27 cellular contexts compared by ENCODE assay signal in the genomic region with DNA sequence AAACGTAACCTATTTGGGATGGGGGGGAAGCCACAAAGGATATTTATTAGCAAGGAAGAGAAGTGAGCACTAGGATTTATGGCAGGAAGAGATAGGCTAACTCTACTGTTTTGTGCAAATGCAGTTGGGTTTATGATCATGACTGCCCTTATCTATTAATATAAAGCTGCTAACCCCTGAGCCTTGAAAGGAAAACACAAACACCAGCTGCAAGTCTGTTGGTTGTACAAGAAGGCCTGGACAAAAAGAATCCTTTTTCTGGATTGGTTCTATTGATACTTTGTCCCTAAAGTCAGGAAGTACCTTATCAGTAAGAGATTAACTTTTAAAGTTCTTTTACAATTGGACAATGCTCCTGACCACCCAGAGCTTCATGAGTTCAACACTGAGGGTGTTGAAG.
A peak's percentile ranks its signal among the peaks of the same experiment; 100 is the strongest.
DNase-seq lines count a peak whose midpoint lies in the region; ATAC-seq and TF ChIP-seq lines count a peak whose summit lies in the region.
"Had no signal": no experiment of that assay in that cellular context is flagged by ENCODE, and none has a peak within 500 bp of the region (broad histone marks: within the 10 kb centered on the region; RNA-seq: fewer than 3 reads in every experiment).

No MANE protein-coding gene starts in this region.

- H3K27ac Mint-ChIP-seq in T-helper 17 cell (peak overlapping the region; percentile 89), immature natural killer cell (peak overlapping the region; percentile 83 to 95 (median 90))
- peak overlapping the region; percentile 45 for H3K27ac Mint-ChIP-seq in stimulated activated effector memory CD8-positive, alpha-beta T cell treated with anti-CD3 and anti-CD28 coated beads, Interleukin-12 subunit alpha, Interleukin-12 subunit beta, amount 100 ng/mL, for 72 hours
- H3K27ac Mint-ChIP-seq: endodermal cell had no signal

- no peaks in the 10 kb centered on the region for H3K27me3 ChIP-seq in SK-N-SH (ENCODE audit: insufficient read depth)
- H3K27me3 ChIP-seq: ascending aorta, esophagus squamous epithelium, left lung had no signal

- no peak overlapping the region for H3K9ac ChIP-seq in SK-N-SH

- no peak for TF ChIP-seq EP300 in SK-N-SH (IDR thresholded peaks at IDR 0.05; ENCODE audit: borderline replicate concordance in 1 of 2, low read depth in 1 of 2, low read length in 1 of 2)

- no peaks in the 10 kb centered on the region for H3K9me3 Mint-ChIP-seq in immature natural killer cell
- H3K9me3 Mint-ChIP-seq in stimulated activated effector memory CD8-positive, alpha-beta T cell treated with anti-CD3 and anti-CD28 coated beads, Interleukin-12 subunit alpha, Interleukin-12 subunit beta, amount 100 ng/mL, for 72 hours: no peaks in the 10 kb centered on the region
- H3K9me3 Mint-ChIP-seq: activated naive CD4-positive, alpha-beta T cell treated with anti-CD3 and anti-CD28 coated beads, Interleukin-2, amount 50 U/mL, for 72 hours; activated T-helper 2 cell treated with anti-CD3 and anti-CD28 coated beads, Interferon-gamma antibody, Interleukin-2, Interleukin-4, amounts not matched to agents 10 μg/mL and 5 μg/mL and 100 μg/mL, durations not matched to agents 14 hours and 24 hours and 36 hours; endodermal cell; naive thymus-derived CD8-positive, alpha-beta T cell had no signal

- no peaks in the 10 kb centered on the region for H3K27me3 Mint-ChIP-seq in T-helper 17 cell
- peaks cover 0 to 4% (median 2%) of the 10 kb centered on the region in 3 donors for H3K27me3 Mint-ChIP-seq in immature natural killer cell (ENCODE audit: low read depth in 3 of 3)
- H3K27me3 Mint-ChIP-seq: naive thymus-derived CD8-positive, alpha-beta T cell had no signal

- DNase-seq in ELF-1 (ENCODE audit: low read depth, low spot score) (peak; percentile 10), T-helper 17 cell (no peak), immature natural killer cell (no peak), SK-N-SH (no peak), left ventricle myocardium superior (no peak), ACHN (no peak)
- no peak for DNase-seq in stimulated activated effector memory CD8-positive, alpha-beta T cell treated with anti-CD3 and anti-CD28 coated beads, Interleukin-12 subunit alpha, Interleukin-12 subunit beta, amount 100 ng/mL, for 72 hours (ENCODE audit: low spot score in 2 of 2)
- DNase-seq: activated CD4-positive, alpha-beta T cell treated with anti-CD3 and anti-CD28 coated beads, Interleukin-2, amount 50 U/mL, for 4 hours; activated CD8-positive, alpha-beta memory T cell treated with anti-CD3 and anti-CD28 coated beads, Interleukin-2, amount 50 U/mL, for 4 hours; C1 segment of cervical spinal cord; endodermal cell; esophagus squamous epithelium; hippocampal formation; Karpas-422; left lung; naive thymus-derived CD8-positive, alpha-beta T cell; NCI-H1436 treated with DMSO at 0.1 percent for 48 hours; NCI-H446; NCI-H82; PC-3; Right ventricle myocardium superior; stimulated activated CD4-positive, alpha-beta T cell treated with anti-CD3 and anti-CD28 coated beads, Interleukin-1b, Interleukin-23, amount 100 ng/mL, for 48 hours; trophoblast cell had no signal

- no peak for TF ChIP-seq RAD21 in SK-N-SH (IDR thresholded peaks at IDR 0.05; ENCODE audit: low read length)

- peaks cover 0 to 9% of the 10 kb centered on the region in 2 experiments for H3K36me3 ChIP-seq in SK-N-SH (replicated peaks in 1 of 2; ENCODE audit: control insufficient read depth in 1 of 2, insufficient read depth in 2 of 2, low read length in 1 of 2)

- H3K9me2 ChIP-seq in SK-N-SH: no peaks in the 10 kb centered on the region

- H3K4me3 Mint-ChIP-seq in T-helper 17 cell (peak overlapping the region; percentile 39), immature natural killer cell (peak overlapping the region; percentile 73 to 84 (median 81))
- H3K4me3 Mint-ChIP-seq in stimulated activated effector memory CD8-positive, alpha-beta T cell treated with anti-CD3 and anti-CD28 coated beads, Interleukin-12 subunit alpha, Interleukin-12 subunit beta, amount 100 ng/mL, for 72 hours: no peak overlapping the region
- H3K4me3 Mint-ChIP-seq: endodermal cell had no signal

- H3F3A ChIP-seq in SK-N-SH (replicated peaks; ENCODE audit: insufficient read depth): no peaks in the 10 kb centered on the region

- POLR2A ChIA-PET in SK-N-SH (lab: Yijun Ruan, JAX): no interaction called here

- CTCF ChIA-PET in SK-N-SH (lab: Yijun Ruan, JAX): no interaction called here

- TF ChIP-seq CTCF in SK-N-SH (IDR thresholded peaks at IDR 0.05): no peak

- no peak overlapping the region for H3K4me3 ChIP-seq in SK-N-SH (ENCODE audit: low read depth in 2 of 2, low read length in 1 of 2)
- H3K4me3 ChIP-seq: ascending aorta, esophagus squamous epithelium, left lung, smooth muscle cell had no signal

- no peak overlapping the region for H3K4me2 ChIP-seq in SK-N-SH
- H3K4me2 ChIP-seq: smooth muscle cell had no signal

- in situ Hi-C loops in ACHN (cut with HindIII; ENCODE audit: low pct_ligation_motif_present, low pct_unique_long_range_greater_than_20kb, low sequenced_read_pairs): no loop called here

- H2AFZ ChIP-seq in SK-N-SH (ENCODE audit: low read depth): no peak overlapping the region

- no peaks in the 10 kb centered on the region for H3K4me1 ChIP-seq in SK-N-SH (ENCODE audit: control insufficient read depth in 1 of 2, insufficient read depth in 2 of 2, low read depth in 1 of 2, low read length in 1 of 2)
- H3K4me1 ChIP-seq: ascending aorta, esophagus squamous epithelium, left lung had no signal

- no peaks in the 10 kb centered on the region for H4K20me1 ChIP-seq in SK-N-SH (ENCODE audit: insufficient read depth)

- WGBS in SK-N-SH (ENCODE audit: low lambda C conversion rate): 100% methylated on average over 1 of the region's 1 CpG

- H3K36me3 Mint-ChIP-seq in T-helper 17 cell (ENCODE audit: low read depth) (peaks cover 6% of the 10 kb centered on the region), immature natural killer cell (peaks cover 0 to 26% (median 21%) of the 10 kb centered on the region in 3 donors)
- H3K36me3 Mint-ChIP-seq in stimulated activated effector memory CD8-positive, alpha-beta T cell treated with anti-CD3 and anti-CD28 coated beads, Interleukin-12 subunit alpha, Interleukin-12 subunit beta, amount 100 ng/mL, for 72 hours: peaks cover 40% of the 10 kb centered on the region

- no peak overlapping the region for H3K27ac ChIP-seq in SK-N-SH (ENCODE audit: low read depth in 2 of 2, low read length in 1 of 2)
- H3K27ac ChIP-seq: ascending aorta, esophagus squamous epithelium, left lung had no signal

- no peaks in the 10 kb centered on the region for H3K79me2 ChIP-seq in SK-N-SH (ENCODE audit: insufficient read depth)

- intact Hi-C loops in left ventricle myocardium superior (cut with micrococcal nuclease): no loop called here

- H3K9me3 ChIP-seq in T-helper 17 cell (ENCODE audit: control insufficient read depth, low read length, poor library complexity, severe bottlenecking) (no peaks in the 10 kb centered on the region), SK-N-SH (no peaks in the 10 kb centered on the region)
- H3K9me3 ChIP-seq: ascending aorta, esophagus squamous epithelium, left lung had no signal

- ATAC-seq in T-helper 17 cell: no peak
- ATAC-seq in stimulated activated effector memory CD8-positive, alpha-beta T cell treated with anti-CD3 and anti-CD28 coated beads, Interleukin-12 subunit alpha, Interleukin-12 subunit beta, amount 100 ng/mL, for 72 hours: no peak
- no peak for ATAC-seq in left ventricle myocardium superior
- ATAC-seq: activated naive CD4-positive, alpha-beta T cell treated with anti-CD3 and anti-CD28 coated beads, Interleukin-2, amount 50 U/mL, for 72 hours; left lung; naive thymus-derived CD8-positive, alpha-beta T cell; PC-3 had no signal

- peaks cover 45% of the 10 kb centered on the region for H3K4me1 Mint-ChIP-seq in T-helper 17 cell
- peaks cover 48 to 49% of the 10 kb centered on the region in 2 donors for H3K4me1 Mint-ChIP-seq in immature natural killer cell
- peaks cover 60% of the 10 kb centered on the region for H3K4me1 Mint-ChIP-seq in stimulated activated effector memory CD8-positive, alpha-beta T cell treated with anti-CD3 and anti-CD28 coated beads, Interleukin-12 subunit alpha, Interleukin-12 subunit beta, amount 100 ng/mL, for 72 hours

TF ChIP-seq in SK-N-SH, 30 proteins besides CTCF, POLR2A, EP300 and RAD21 (continues in another document):
- no peak for TF ChIP-seq TCF12 (IDR thresholded peaks at IDR 0.05)
- TF ChIP-seq SIN3A (IDR thresholded peaks at IDR 0.05; ENCODE audit: borderline replicate concordance, low read depth, low read length): no peak
- TF ChIP-seq TAF1 (IDR thresholded peaks at IDR 0.05; ENCODE audit: borderline replicate concordance, low read depth, low read length): no peak
- no peak for TF ChIP-seq ZBTB33 (IDR thresholded peaks at IDR 0.05; ENCODE audit: borderline replicate concordance, low read depth)
- no peak for TF ChIP-seq GABPA (IDR thresholded peaks at IDR 0.05; ENCODE audit: low read depth)
- TF ChIP-seq, protein P1, sequence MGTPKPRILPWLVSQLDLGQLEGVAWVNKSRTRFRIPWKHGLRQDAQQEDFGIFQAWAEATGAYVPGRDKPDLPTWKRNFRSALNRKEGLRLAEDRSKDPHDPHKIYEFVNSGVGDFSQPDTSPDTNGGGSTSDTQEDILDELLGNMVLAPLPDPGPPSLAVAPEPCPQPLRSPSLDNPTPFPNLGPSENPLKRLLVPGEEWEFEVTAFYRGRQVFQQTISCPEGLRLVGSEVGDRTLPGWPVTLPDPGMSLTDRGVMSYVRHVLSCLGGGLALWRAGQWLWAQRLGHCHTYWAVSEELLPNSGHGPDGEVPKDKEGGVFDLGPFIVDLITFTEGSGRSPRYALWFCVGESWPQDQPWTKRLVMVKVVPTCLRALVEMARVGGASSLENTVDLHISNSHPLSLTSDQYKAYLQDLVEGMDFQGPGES (IDR thresholded peaks at IDR 0.05; ENCODE audit: low read depth, low read length): no peak
